ENCODE assay signal across 10 cellular contexts in genomic region chr2:239348563-239349447, GRCh38. TPM values are rescaled to one million over a fixed set of nuclear protein-coding genes. Genes with fewer than 3 reads are reported as not detected.
A peak's percentile ranks its signal among the peaks of the same experiment; 100 is the strongest.
DNase-seq lines count a peak whose midpoint lies in the region; ATAC-seq and TF ChIP-seq lines count a peak whose summit lies in the region.
"Had no signal": no experiment of that assay in that cellular context is flagged by ENCODE, and none has a peak within 500 bp of the region (broad histone marks: within the 10 kb centered on the region; RNA-seq: fewer than 3 reads in every experiment).

No MANE protein-coding gene starts in this region.

- H3K27ac ChIP-seq in esophagus (ENCODE audit: low read depth in 2 of 2, low read length in 1 of 2), result peak overlapping the region; percentile 8 to 58
- peak overlapping the region; percentile 84 to 92 (median 87) for H3K27ac ChIP-seq in thyroid gland

- H3K4me3 ChIP-seq in esophagus (ENCODE audit: low read depth in 1 of 2, low read length in 2 of 2) (no peak overlapping the region), thyroid gland (replicated peaks in 1 of 3) (no peak overlapping the region)

- 85% methylated on average over 28 to 29 of the region's 29 CpGs for WGBS in esophagus, 2 donors
- WGBS in thyroid gland, 2 donors, result 66% methylated on average over 29 of the region's 29 CpGs

- H3K9me3 ChIP-seq in esophagus (ENCODE audit: control insufficient read depth in 2 of 2, insufficient read depth in 1 of 2, low read depth in 1 of 2, low read length in 1 of 2), result no peaks in the 10 kb centered on the region
- H3K9me3 ChIP-seq in thyroid gland, result no peaks in the 10 kb centered on the region

- no peak for TF ChIP-seq CTCF in thyroid gland (IDR thresholded peaks at IDR 0.05)

- H3K36me3 ChIP-seq in esophagus (ENCODE audit: control insufficient read depth in 2 of 2, insufficient read depth in 2 of 2, low read length in 1 of 2) (peaks cover 4 to 14% of the 10 kb centered on the region in 2 donors), thyroid gland (peaks cover 0 to 10% of the 10 kb centered on the region in 2 donors)

- peak in 1 of 2 donors; percentile 24 for TF ChIP-seq POLR2A in thyroid gland (IDR thresholded peaks at IDR 0.05)

- H3K4me1 ChIP-seq in esophagus (ENCODE audit: control insufficient read depth in 2 of 2, insufficient read depth in 2 of 2, low read length in 1 of 2), result peaks cover 5 to 9% of the 10 kb centered on the region in 2 donors
- H3K4me1 ChIP-seq in thyroid gland, result peaks cover 27 to 34% of the 10 kb centered on the region in 2 donors

- ATAC-seq in GM18519 (IDR thresholded peaks at IDR 0.05; ENCODE audit: low FRiP score, unreplicated experiment) (no peak), HG02759 (IDR thresholded peaks at IDR 0.05; ENCODE audit: unreplicated experiment) (no peak)

- H3K27me3 ChIP-seq in esophagus (ENCODE audit: control insufficient read depth in 1 of 2, insufficient read depth in 2 of 2, low read length in 2 of 2), result no peaks in the 10 kb centered on the region
- H3K27me3 ChIP-seq in thyroid gland, result no peaks in the 10 kb centered on the region

- peak; percentile 2 for DNase-seq in LoVo (ENCODE audit: low spot score)
- DNase-seq in midbrain (lab: John Stamatoyannopoulos, UW), result peak; percentile 14
- peak; percentile 68 to 74 for DNase-seq in thyroid gland
- DNase-seq in NCI-H2171 treated with DMSO at 0.1 percent for 48 hours (lab: John Stamatoyannopoulos, UW), result no peak
- no peak for DNase-seq in NCI-H1930 (lab: John Stamatoyannopoulos, UW)
- DNase-seq: KG1, NCI-H2171 had no signal

- intact Hi-C loops in thyroid gland (cut with DNase I), result no loop called here

RNA-seq across cellular contexts. Expression of gene HDAC4, which starts 52.0 kb away (rescaled TPM):
- 10 to 100 TPM in 1 of 2 donors, 1 to 10 TPM in 1; 5.9 to 10.2 TPM for polyA plus RNA-seq in esophagus
- total RNA-seq in thyroid gland, result 10 to 100 TPM; 12.9 to 91.6 (median 39.8) TPM

Comparison
In these comparisons a context has a peak if more than half of its experiments do, and no peak if none do; other contexts are left out.
1. DNase-seq: peak in LoVo (single experiment), midbrain (single experiment) and thyroid gland (2 of 2); none in NCI-H2171 treated with DMSO at 0.1 percent for 48 hours (single experiment) and NCI-H1930 (0 of 2).